15 cellular contexts compared by ENCODE assay signal in genomic region chr12:76679778-76680177, GRCh38.
A peak's percentile ranks its signal among the peaks of the same experiment; 100 is the strongest.
DNase-seq lines count a peak whose midpoint lies in the region; ATAC-seq and TF ChIP-seq lines count a peak whose summit lies in the region.
"Had no signal": no experiment of that assay in that cellular context is flagged by ENCODE, and none has a peak within 500 bp of the region (broad histone marks: within the 10 kb centered on the region; RNA-seq: fewer than 3 reads in every experiment).

No MANE protein-coding gene starts in this region.

- H3K9me3 ChIP-seq in IMR-90 (ENCODE audit: control insufficient read depth, insufficient read depth, low read length) = no peaks in the 10 kb centered on the region; the same call in 1 of the 2 replicates
- no peaks in the 10 kb centered on the region for H3K9me3 ChIP-seq in PC-3 (ENCODE audit: low read length)
- no peaks in the 10 kb centered on the region for H3K9me3 ChIP-seq in mesenchymal stem cell (ENCODE audit: control insufficient read depth, low read length)
- H3K9me3 ChIP-seq: SJCRH30 had no signal

- TF ChIP-seq POLR2A in IMR-90 (IDR thresholded peaks at IDR 0.05; ENCODE audit: low read depth, low read length) = no peak

- peak overlapping the region; percentile 0; the same call in 1 of the 3 replicates for H2BK15ac ChIP-seq in IMR-90 (ENCODE audit: low read depth, low read length)
- H2BK15ac ChIP-seq in mesenchymal stem cell (ENCODE audit: low read depth, poor library complexity, severe bottlenecking) = no peak overlapping the region

- no peak for ATAC-seq in IMR-90 (ENCODE audit: low read depth)
- peak; percentile 59 for ATAC-seq in PC-3
- ATAC-seq in HG03432 (IDR thresholded peaks at IDR 0.05; ENCODE audit: unreplicated experiment) = no peak
- no peak for ATAC-seq in activated T-helper 17 cell treated with anti-CD3 and anti-CD28 coated beads, Interleukin-2, amount 50 U/mL, for 72 hours (replicated peaks)
- ATAC-seq in naive thymus-derived CD8-positive, alpha-beta T cell = no peak
- ATAC-seq: K562 had no signal

- TF ChIP-seq CTCF in IMR-90 (conservative IDR thresholded peaks at IDR 0.05; ENCODE audit: low read depth, low read length) = no peak
- no peak for TF ChIP-seq CTCF in PC-3 (conservative IDR thresholded peaks at IDR 0.05; ENCODE audit: low read depth, low read length)

- POLR2A ChIA-PET in IMR-90 (lab: Charles Lee; ENCODE audit: unreplicated experiment) = interaction anchor here (0.6 kb wide), 1 partner anchor 209 kb away, joined by 3 read pairs; no protein-coding TSS in a partner anchor
- POLR2A ChIA-PET in PC-3 (lab: Charles Lee; ENCODE audit: unreplicated experiment) = no interaction called here
- POLR2A ChIA-PET in naive thymus-derived CD8-positive, alpha-beta T cell (lab: Charles Lee) = no interaction called here

- H3K9ac ChIP-seq in IMR-90 (ENCODE audit: low read depth, low read length) (no peak overlapping the region), PC-3 (ENCODE audit: low read length) (no peak overlapping the region), mesenchymal stem cell (ENCODE audit: low read length) (no peak overlapping the region)

- H2AFZ ChIP-seq in IMR-90 (replicated peaks; ENCODE audit: low read length, poor library complexity) (no peak overlapping the region), PC-3 (ENCODE audit: low read length) (no peak overlapping the region), mesenchymal stem cell (ENCODE audit: low read depth, low read length) (no peak overlapping the region)

- H3K27me3 ChIP-seq in IMR-90 (ENCODE audit: control insufficient read depth, insufficient read depth, low read length) = no peaks in the 10 kb centered on the region
- no peaks in the 10 kb centered on the region for H3K27me3 ChIP-seq in PC-3 (ENCODE audit: low read length)
- H3K27me3 ChIP-seq in mesenchymal stem cell (ENCODE audit: control insufficient read depth in 1 of 2, insufficient read depth in 1 of 2, low read length in 2 of 2) = no peaks in the 10 kb centered on the region
- H3K27me3 ChIP-seq: SJCRH30 had no signal

- H3K14ac ChIP-seq in IMR-90 (replicated peaks; ENCODE audit: low read depth, low read length) (no peak overlapping the region), mesenchymal stem cell (ENCODE audit: low read length in 2 of 2) (no peak overlapping the region)

- no peak overlapping the region for H3K27ac Mint-ChIP-seq in activated T-helper 17 cell treated with anti-CD3 and anti-CD28 coated beads, Interleukin-2, amount 50 U/mL, for 72 hours
- H3K27ac Mint-ChIP-seq in naive thymus-derived CD8-positive, alpha-beta T cell = no peak overlapping the region

- CTCF ChIA-PET in IMR-90 (lab: Yijun Ruan, JAX) (no interaction called here), PC-3 (lab: Charles Lee) (no interaction called here)

- intact Hi-C loops in IMR-90 (cut with micrococcal nuclease) (loop anchor here (5.0 kb wide), 1 partner anchor 83 kb away; the partner anchor contains the start of gene ZDHHC17), PC-3 (cut with micrococcal nuclease) (no loop called here)

- no peaks in the 10 kb centered on the region for H3K9me2 ChIP-seq in PC-3 (replicated peaks; ENCODE audit: low read length)

- DNase-seq in DMS53 (lab: John Stamatoyannopoulos, UW) = peak; percentile 68
- peak; percentile 45 for DNase-seq in IMR-90
- peak; percentile 12 for DNase-seq in PC-3
- no peak for DNase-seq in mesenchymal stem cell
- no peak for DNase-seq in naive thymus-derived CD8-positive, alpha-beta T cell
- DNase-seq: C1 segment of cervical spinal cord, GF-D8, NCI-H1417 treated with DMSO at 0.1 percent for 48 hours, NCI-H524, OCI-M1, RPMI8226, SJCRH30 had no signal

- peak overlapping the region; percentile 87; the same call in 1 of the 2 replicates for H3K18ac ChIP-seq in IMR-90 (ENCODE audit: low read depth, low read length)
- H3K18ac ChIP-seq in mesenchymal stem cell (ENCODE audit: low read depth in 1 of 2, low read length in 2 of 2) = no peak overlapping the region

- no peak overlapping the region for H3K27ac ChIP-seq in IMR-90 (ENCODE audit: insufficient read depth, low read length)
- H3K27ac ChIP-seq in PC-3 (ENCODE audit: low read length) = no peak overlapping the region
- peak overlapping the region; percentile 13 for H3K27ac ChIP-seq in mesenchymal stem cell (ENCODE audit: low read length, poor library complexity, severe bottlenecking)
- H3K27ac ChIP-seq: SJCRH30 had no signal

- H3K4me2 ChIP-seq in IMR-90 (ENCODE audit: low read depth, low read length) (no peak overlapping the region), PC-3 (ENCODE audit: low read length) (no peak overlapping the region), mesenchymal stem cell (ENCODE audit: low read length, poor library complexity, severe bottlenecking) (no peak overlapping the region)

- peaks cover 11% of the 10 kb centered on the region for H3K4me1 ChIP-seq in IMR-90 (ENCODE audit: control insufficient read depth, insufficient read depth, low read length)
- peaks cover 6% of the 10 kb centered on the region; the same call in 1 of the 2 replicates for H3K4me1 ChIP-seq in PC-3 (ENCODE audit: insufficient read depth, low read length)
- H3K4me1 ChIP-seq in mesenchymal stem cell (ENCODE audit: control insufficient read depth, insufficient read depth, low read depth, low read length) = no peaks in the 10 kb centered on the region
- H3K4me1 ChIP-seq: SJCRH30 had no signal

- H3K36me3 ChIP-seq in IMR-90 (ENCODE audit: control insufficient read depth, insufficient read depth, low read length) (no peaks in the 10 kb centered on the region), PC-3 (ENCODE audit: low read depth, low read length) (no peaks in the 10 kb centered on the region), mesenchymal stem cell (ENCODE audit: control insufficient read depth in 1 of 2, insufficient read depth in 2 of 2, low read depth in 1 of 2, low read length in 2 of 2) (no peaks in the 10 kb centered on the region)
- H3K36me3 ChIP-seq: SJCRH30 had no signal

- no peaks in the 10 kb centered on the region for H3K79me2 ChIP-seq in PC-3 (ENCODE audit: low read length)

- H3K4me3 ChIP-seq in IMR-90 (ENCODE audit: insufficient read depth, low read depth, low read length) (no peak overlapping the region), PC-3 (ENCODE audit: low read length) (no peak overlapping the region), mesenchymal stem cell (ENCODE audit: insufficient read depth in 1 of 2, low read depth in 1 of 2, low read length in 2 of 2) (no peak overlapping the region)
- H3K4me3 ChIP-seq: K562, SJCRH30 had no signal

- peak overlapping the region; percentile 13; the same call in 1 of the 2 replicates for H3K4ac ChIP-seq in IMR-90 (ENCODE audit: low read depth, low read length)
- H3K4ac ChIP-seq in mesenchymal stem cell (ENCODE audit: low read depth in 1 of 2, low read length in 2 of 2) = no peak overlapping the region

- peak overlapping the region; percentile 26; the same call in 1 of the 2 replicates for H2BK120ac ChIP-seq in IMR-90 (ENCODE audit: low read depth, low read length)
- no peak overlapping the region for H2BK120ac ChIP-seq in mesenchymal stem cell (ENCODE audit: low read depth, low read length)

- BruUV-seq in IMR-90 (replicated peaks; lab: Mats Ljungman, UMichigan) = no TSS peak
- no TSS peak for BruUV-seq in PC-3 (replicated peaks; lab: Mats Ljungman, UMichigan)

- no peaks in the 10 kb centered on the region for H3K9me3 Mint-ChIP-seq in activated T-helper 17 cell treated with anti-CD3 and anti-CD28 coated beads, Interleukin-2, amount 50 U/mL, for 72 hours
- no peaks in the 10 kb centered on the region for H3K9me3 Mint-ChIP-seq in naive thymus-derived CD8-positive, alpha-beta T cell

- peak overlapping the region; percentile 77 for H4K91ac ChIP-seq in IMR-90 (ENCODE audit: insufficient read depth, low read depth, low read length)
- H4K91ac ChIP-seq in mesenchymal stem cell (ENCODE audit: low read length) = no peak overlapping the region

- dilution Hi-C loops in IMR-90 (cut with HindIII; ENCODE audit: low sequenced_read_pairs, unreplicated experiment) = no loop called here

- H3K36me3 Mint-ChIP-seq in activated T-helper 17 cell treated with anti-CD3 and anti-CD28 coated beads, Interleukin-2, amount 50 U/mL, for 72 hours (ENCODE audit: low read depth) = no peaks in the 10 kb centered on the region
- peaks cover 0 to 2% (median 0%) of the 10 kb centered on the region in 3 donors for H3K36me3 Mint-ChIP-seq in naive thymus-derived CD8-positive, alpha-beta T cell

- no peaks in the 10 kb centered on the region for H3K4me1 Mint-ChIP-seq in activated T-helper 17 cell treated with anti-CD3 and anti-CD28 coated beads, Interleukin-2, amount 50 U/mL, for 72 hours
- H3K4me1 Mint-ChIP-seq in naive thymus-derived CD8-positive, alpha-beta T cell = no peaks in the 10 kb centered on the region

- in situ Hi-C loops in IMR-90 (cut with MboI; ENCODE audit: low sequenced_read_pairs) = no loop called here

- H2BK12ac ChIP-seq in mesenchymal stem cell (ENCODE audit: low read length in 2 of 2) = no peak overlapping the region

- no peaks in the 10 kb centered on the region for H3F3A ChIP-seq in PC-3 (ENCODE audit: low read length, unreplicated experiment)

- H4K8ac ChIP-seq in IMR-90 (ENCODE audit: low read depth in 2 of 2, low read length in 2 of 2) (0 out of 4 replicates have a peak overlapping the region, but pooled peaks of 1 of the 2 experiments have one; percentile 19), mesenchymal stem cell (ENCODE audit: low read length) (no peak overlapping the region)

- peak overlapping the region; percentile 75 for H2BK20ac ChIP-seq in IMR-90 (ENCODE audit: low read depth, low read length)

- no peak for TF ChIP-seq RAD21 in IMR-90 (IDR thresholded peaks at IDR 0.05; ENCODE audit: low read length)

- H2AK5ac ChIP-seq in IMR-90 (ENCODE audit: low read depth, low read length) (peak overlapping the region; percentile 35), mesenchymal stem cell (ENCODE audit: low read length, severe bottlenecking) (no peak overlapping the region)

- H2AK9ac ChIP-seq in IMR-90 (replicated peaks; ENCODE audit: low read depth, low read length, poor library complexity) = no peak overlapping the region

- H3K4me3 Mint-ChIP-seq in activated T-helper 17 cell treated with anti-CD3 and anti-CD28 coated beads, Interleukin-2, amount 50 U/mL, for 72 hours = no peak overlapping the region
- H3K4me3 Mint-ChIP-seq in naive thymus-derived CD8-positive, alpha-beta T cell = no peak overlapping the region

- H3K23ac ChIP-seq in IMR-90 (ENCODE audit: low read depth, low read length) (no peak overlapping the region), mesenchymal stem cell (ENCODE audit: low read length in 2 of 2) (no peak overlapping the region)

- H3K9me1 ChIP-seq in IMR-90 (ENCODE audit: insufficient read depth, low read length) = 0 out of 2 replicates have a peak, but pooled peaks cover 3% of the 10 kb centered on the region

- WGBS in IMR-90 (ENCODE audit: extremely low coverage in 2 of 2, insufficient read length in 1 of 2), 2 experiments = 13% methylated on average over 1 of the region's 1 CpG; no CpG with 5 or more reads in 1 of the 2 experiments
- 0% methylated on average over 1 of the region's 1 CpG for WGBS in mesenchymal stem cell

- no peak overlapping the region for H3K56ac ChIP-seq in IMR-90 (ENCODE audit: extremely low read depth, insufficient read depth, low read length)

- H4K5ac ChIP-seq in IMR-90 (ENCODE audit: low read depth, low read length) = peak overlapping the region; percentile 73; the same call in 1 of the 2 replicates

- no peaks in the 10 kb centered on the region for H3K79me1 ChIP-seq in IMR-90 (ENCODE audit: low read depth in 1 of 2, low read length in 2 of 2)
- H3K79me1 ChIP-seq in mesenchymal stem cell (replicated peaks; ENCODE audit: low read length, poor library complexity, severe bottlenecking) = no peaks in the 10 kb centered on the region

- H2BK5ac ChIP-seq in IMR-90 (ENCODE audit: low read depth, low read length, poor library complexity, severe bottlenecking) (peak overlapping the region; percentile 79), mesenchymal stem cell (ENCODE audit: low read depth, low read length, poor library complexity, severe bottlenecking) (no peak overlapping the region)

- no peaks in the 10 kb centered on the region for H3K27me3 Mint-ChIP-seq in activated T-helper 17 cell treated with anti-CD3 and anti-CD28 coated beads, Interleukin-2, amount 50 U/mL, for 72 hours
- H3K27me3 Mint-ChIP-seq in naive thymus-derived CD8-positive, alpha-beta T cell = peaks cover 0 to 7% (median 2%) of the 10 kb centered on the region in 5 donors

- H4K20me1 ChIP-seq in IMR-90 (ENCODE audit: insufficient read depth, low read length) (no peaks in the 10 kb centered on the region), PC-3 (ENCODE audit: low read length) (no peaks in the 10 kb centered on the region)

Comparison
In these comparisons a context has a peak if more than half of its experiments do, and no peak if none do; other contexts are left out.
1. DNase-seq: peak in DMS53 (single experiment), IMR-90 (single experiment) and PC-3 (single experiment); none in mesenchymal stem cell (single experiment) and naive thymus-derived CD8-positive, alpha-beta T cell (0 of 10).